In the genomic region with DNA sequence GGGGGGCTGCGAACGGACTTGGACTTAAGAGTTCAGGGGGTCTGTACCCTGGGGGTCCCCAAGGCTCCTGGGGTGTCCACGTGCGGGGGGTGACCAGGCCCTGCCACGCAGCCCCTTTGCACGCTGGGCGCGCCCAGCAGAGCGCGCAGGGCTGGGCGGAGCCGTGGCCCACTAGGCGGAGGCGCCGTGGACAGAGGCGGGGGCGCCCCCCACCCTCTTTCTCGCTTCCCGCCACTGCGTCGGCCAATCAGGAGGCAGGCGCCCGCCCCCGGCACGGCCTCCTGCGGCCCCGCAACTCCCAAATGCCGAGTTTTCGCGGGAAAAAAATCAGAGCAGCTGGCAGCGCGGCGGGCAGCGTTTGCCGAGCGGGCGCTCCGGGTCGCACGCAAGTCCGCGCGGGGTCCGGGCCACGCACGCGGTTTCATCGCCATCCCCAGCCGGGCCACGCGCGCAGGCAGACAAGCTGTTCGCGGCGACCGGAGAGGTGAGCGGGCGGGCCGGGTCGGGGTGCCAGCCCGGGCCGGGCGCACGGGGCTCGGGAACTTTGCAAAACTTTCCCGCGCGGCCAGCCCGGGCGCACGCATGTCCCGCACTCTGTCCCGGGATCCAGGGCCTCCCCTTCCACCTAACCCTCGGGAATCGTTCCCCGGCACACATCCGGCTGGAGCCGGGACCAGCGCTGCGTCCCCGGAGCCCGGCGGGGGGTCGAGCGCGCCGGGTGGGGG, we compare ENCODE assay signal across 8 cellular contexts.
DNase-seq lines count a peak whose midpoint lies in the region; ATAC-seq lines count a peak whose summit lies in the region.

TSS of gene UHRF1 (plus strand) at position 330 of the 725 bp plus-strand sequence. CDS start 1,385 bp downstream, outside the sequence.

- H3K4me3 ChIP-seq in iPS-15b (ENCODE audit: low read depth, low read length): peak within 1 kb of the TSS; percentile 63

- no peaks in the 10 kb centered on the region for H3K27me3 ChIP-seq in iPS-15b (ENCODE audit: control insufficient read depth, insufficient read depth, low read length)

- H3K9me3 ChIP-seq in iPS-15b (ENCODE audit: control insufficient read depth, insufficient read depth, low read length): no peaks in the 10 kb centered on the region

- H3K9ac ChIP-seq in iPS-15b (ENCODE audit: low read depth, low read length): no peak within 1 kb of the TSS

- peaks cover 5% of the 10 kb centered on the region for H3K27me3 Mint-ChIP-seq in activated naive CD4-positive, alpha-beta T cell treated with anti-CD3 and anti-CD28 coated beads, Interleukin-2, amount 10 ng/mL, durations not matched to agents 7 days and 5 days

- peaks cover 45% of the 10 kb centered on the region for H3K4me1 Mint-ChIP-seq in activated naive CD4-positive, alpha-beta T cell treated with anti-CD3 and anti-CD28 coated beads, Interleukin-2, amount 10 ng/mL, durations not matched to agents 7 days and 5 days

- peak within 1 kb of the TSS; percentile 98 for H3K27ac Mint-ChIP-seq in activated naive CD4-positive, alpha-beta T cell treated with anti-CD3 and anti-CD28 coated beads, Interleukin-2, amount 10 ng/mL, durations not matched to agents 7 days and 5 days

- peaks cover 34% of the 10 kb centered on the region for H3K36me3 Mint-ChIP-seq in activated naive CD4-positive, alpha-beta T cell treated with anti-CD3 and anti-CD28 coated beads, Interleukin-2, amount 10 ng/mL, durations not matched to agents 7 days and 5 days

- peaks cover 8% of the 10 kb centered on the region for H3K36me3 ChIP-seq in iPS-15b (ENCODE audit: control insufficient read depth, insufficient read depth, low read length)

- peak; percentile 20 for ATAC-seq in HG02938 (IDR thresholded peaks at IDR 0.05; ENCODE audit: unreplicated experiment)

- H3K4me1 ChIP-seq in iPS-15b (ENCODE audit: control insufficient read depth, insufficient read depth, low read length): peaks cover 5% of the 10 kb centered on the region

- peak within 1 kb of the TSS; percentile 85 for H3K4me3 Mint-ChIP-seq in activated naive CD4-positive, alpha-beta T cell treated with anti-CD3 and anti-CD28 coated beads, Interleukin-2, amount 10 ng/mL, durations not matched to agents 7 days and 5 days

- peak; percentile 31 to 43 for DNase-seq in SHP77 (lab: John Stamatoyannopoulos, UW)
- no peak for DNase-seq in SHP77 treated with DMSO at 0.1 percent for 48 hours (lab: John Stamatoyannopoulos, UW)
- DNase-seq in NCI-H82 treated with DMSO at 0.1 percent for 48 hours (lab: John Stamatoyannopoulos, UW; ENCODE audit: unreplicated experiment): peak; percentile 46
- peak; percentile 76 for DNase-seq in activated naive CD4-positive, alpha-beta T cell treated with anti-CD3 and anti-CD28 coated beads, Interleukin-2, amount 10 ng/mL, durations not matched to agents 7 days and 5 days
- DNase-seq in stimulated activated CD4-positive, alpha-beta T cell treated with anti-CD3 and anti-CD28 coated beads, Interleukin-1b, Interleukin-23, amount 100 ng/mL, for 48 hours: peak; percentile 84
- DNase-seq in AG08395 (ENCODE audit: low spot score): no peak

- CTCF ChIA-PET in activated naive CD4-positive, alpha-beta T cell treated with anti-CD3 and anti-CD28 coated beads, Interleukin-2, amount 10 ng/mL, durations not matched to agents 7 days and 5 days (lab: Charles Lee): no interaction called here

- no peaks in the 10 kb centered on the region for H3K9me3 Mint-ChIP-seq in activated naive CD4-positive, alpha-beta T cell treated with anti-CD3 and anti-CD28 coated beads, Interleukin-2, amount 10 ng/mL, durations not matched to agents 7 days and 5 days

Comparison
In these comparisons a context has a peak if more than half of its experiments do, and no peak if none do; other contexts are left out.
1. DNase-seq: peak in SHP77 (2 of 2), NCI-H82 treated with DMSO at 0.1 percent for 48 hours (single experiment), activated naive CD4-positive, alpha-beta T cell treated with anti-CD3 and anti-CD28 coated beads, Interleukin-2, amount 10 ng/mL, durations not matched to agents 7 days and 5 days (single experiment) and stimulated activated CD4-positive, alpha-beta T cell treated with anti-CD3 and anti-CD28 coated beads, Interleukin-1b, Interleukin-23, amount 100 ng/mL, for 48 hours (single experiment); none in SHP77 treated with DMSO at 0.1 percent for 48 hours (single experiment) and AG08395 (single experiment).